1 cellular context compared by ENCODE assay signal in the genomic region with DNA sequence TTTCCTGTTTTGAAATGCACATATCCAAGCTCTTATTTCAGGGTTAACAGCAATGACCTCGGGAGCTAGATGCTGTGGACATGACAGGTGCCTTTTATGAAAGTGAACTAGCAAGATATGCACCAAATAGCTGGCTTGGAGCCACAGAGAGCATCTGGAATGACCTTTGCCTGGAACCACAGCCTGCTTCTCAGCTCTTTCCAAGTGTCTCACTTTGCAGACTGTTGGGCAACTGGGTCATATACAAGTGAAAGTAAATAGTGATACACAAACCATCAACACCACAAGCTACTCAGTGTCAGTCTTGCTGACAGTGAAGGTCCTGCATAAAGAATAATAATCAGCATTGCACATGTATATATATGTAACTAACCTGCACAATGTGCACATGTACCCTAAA.
TF ChIP-seq lines count a peak whose summit lies in the region.

No MANE protein-coding gene starts in this region.

TF ChIP-seq in GM12878, 131 proteins besides CTCF, POLR2A, EP300 and RAD21 (continued from another document):
- TF ChIP-seq, protein P1, sequence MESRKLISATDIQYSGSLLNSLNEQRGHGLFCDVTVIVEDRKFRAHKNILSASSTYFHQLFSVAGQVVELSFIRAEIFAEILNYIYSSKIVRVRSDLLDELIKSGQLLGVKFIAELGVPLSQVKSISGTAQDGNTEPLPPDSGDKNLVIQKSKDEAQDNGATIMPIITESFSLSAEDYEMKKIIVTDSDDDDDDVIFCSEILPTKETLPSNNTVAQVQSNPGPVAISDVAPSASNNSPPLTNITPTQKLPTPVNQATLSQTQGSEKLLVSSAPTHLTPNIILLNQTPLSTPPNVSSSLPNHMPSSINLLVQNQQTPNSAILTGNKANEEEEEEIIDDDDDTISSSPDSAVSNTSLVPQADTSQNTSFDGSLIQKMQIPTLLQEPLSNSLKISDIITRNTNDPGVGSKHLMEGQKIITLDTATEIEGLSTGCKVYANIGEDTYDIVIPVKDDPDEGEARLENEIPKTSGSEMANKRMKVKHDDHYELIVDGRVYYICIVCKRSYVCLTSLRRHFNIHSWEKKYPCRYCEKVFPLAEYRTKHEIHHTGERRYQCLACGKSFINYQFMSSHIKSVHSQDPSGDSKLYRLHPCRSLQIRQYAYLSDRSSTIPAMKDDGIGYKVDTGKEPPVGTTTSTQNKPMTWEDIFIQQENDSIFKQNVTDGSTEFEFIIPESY (IDR thresholded peaks at IDR 0.05), result no peak
- TF ChIP-seq TAF1 (IDR thresholded peaks at IDR 0.05; ENCODE audit: borderline replicate concordance, low read depth, low read length) (no peak), ELK1 (IDR thresholded peaks at IDR 0.05; ENCODE audit: low read depth, low read length) (no peak), BCL11A (IDR thresholded peaks at IDR 0.05; ENCODE audit: low read depth, low read length) (no peak), ZNF207 (IDR thresholded peaks at IDR 0.05; ENCODE audit: borderline replicate concordance) (no peak), POU2F2 (IDR thresholded peaks at IDR 0.05; ENCODE audit: borderline replicate concordance, low read depth, low read length) (no peak), SP1 (IDR thresholded peaks at IDR 0.05; ENCODE audit: low read depth, low read length) (no peak), KLF5 (IDR thresholded peaks at IDR 0.05; ENCODE audit: partially characterized antibody) (no peak), SPI1 (IDR thresholded peaks at IDR 0.05; ENCODE audit: borderline replicate concordance, insufficient read depth, low read depth, low read length) (no peak), ZNF217 (IDR thresholded peaks at IDR 0.05) (no peak)
